ENCODE assay signal across 22 cellular contexts in genomic region chr7:129970816-129971215, GRCh38. TPM values are rescaled to one million over a fixed set of nuclear protein-coding genes. Genes with fewer than 3 reads are reported as not detected.
DNase-seq lines count a peak whose midpoint lies in the region; ATAC-seq, FAIRE-seq and TF ChIP-seq lines count a peak whose summit lies in the region.
"Had no signal": no experiment of that assay in that cellular context is flagged by ENCODE, and none has a peak within 500 bp of the region (broad histone marks: within the 10 kb centered on the region; RNA-seq: fewer than 3 reads in every experiment).

No MANE protein-coding gene starts in this region.

- H4K20me1 ChIP-seq in HCT116 (ENCODE audit: insufficient read depth), result no peaks in the 10 kb centered on the region
- H4K20me1 ChIP-seq in K562 (replicated peaks; ENCODE audit: control insufficient read depth, insufficient read depth, low read length), result no peaks in the 10 kb centered on the region

- no peaks in the 10 kb centered on the region for H3K9me1 ChIP-seq in K562 (ENCODE audit: control insufficient read depth, insufficient read depth, low read length)

- H3K4me3 ChIP-seq in HCT116 (replicated peaks in 1 of 2; ENCODE audit: low read depth in 1 of 2, low read length in 2 of 2) (no peak overlapping the region), K562 (no peak overlapping the region), gastroesophageal sphincter (no peak overlapping the region), skin epidermis (no peak overlapping the region)
- H3K4me3 ChIP-seq: heart left ventricle, neural progenitor cell had no signal

- CTCF ChIA-PET in HCT116 (lab: Charles Lee) (no interaction called here), K562 (lab: Yijun Ruan, JAX; ENCODE audit: low intra/inter-chr PET ratio) (no interaction called here)

- no peak overlapping the region for H3K9ac ChIP-seq in HCT116 (ENCODE audit: low read length)
- H3K9ac ChIP-seq in K562 (ENCODE audit: insufficient read depth in 1 of 2, low read depth in 2 of 2, low read length in 2 of 2), result no peak overlapping the region
- H3K9ac ChIP-seq: neural progenitor cell had no signal

- TF ChIP-seq POLR2A in HCT116 (IDR thresholded peaks at IDR 0.05; ENCODE audit: borderline replicate concordance, extremely low read depth, insufficient read depth, insufficient read length) (no peak), K562 (conservative IDR thresholded peaks at IDR 0.05) (no peak), gastroesophageal sphincter (IDR thresholded peaks at IDR 0.05) (no peak)

- H3K27ac ChIP-seq in HCT116 (ENCODE audit: low read depth, low read length), result no peak overlapping the region
- H3K27ac ChIP-seq in K562 (ENCODE audit: extremely low read depth, low read depth, low read length), result no peak overlapping the region
- peak overlapping the region in 2 of 4 donors; percentile 61 to 71 for H3K27ac ChIP-seq in gastroesophageal sphincter
- peak overlapping the region in 16 of 21 experiments; percentile 4 to 82 (median 67) for H3K27ac ChIP-seq in skin epidermis
- no peak overlapping the region for H3K27ac ChIP-seq in caudate nucleus (ENCODE audit: low read depth, low read length)
- H3K27ac ChIP-seq: neural progenitor cell had no signal

- ATAC-seq in HCT116, result peak; percentile 29; the same call in 1 of the 2 replicates
- ATAC-seq in K562, result no peak
- peak; percentile 22 for ATAC-seq in gastroesophageal sphincter
- no peak for ATAC-seq in HG02678 (IDR thresholded peaks at IDR 0.05; ENCODE audit: unreplicated experiment)
- ATAC-seq: stimulated activated naive CD8-positive, alpha-beta T cell treated with anti-CD3 and anti-CD28 coated beads, Interleukin-15, amount 100 ng/mL, for 72 hours had no signal

- H3K27me3 ChIP-seq in HCT116 (ENCODE audit: insufficient read depth, low read length) (no peaks in the 10 kb centered on the region), K562 (ENCODE audit: control insufficient read depth in 2 of 2, insufficient read depth in 2 of 2, low read length in 2 of 2) (peaks cover 4 to 6% of the 10 kb centered on the region in 2 experiments; a peak in 3 of 5 replicates), gastroesophageal sphincter (no peaks in the 10 kb centered on the region)
- H3K27me3 ChIP-seq: heart left ventricle, neural progenitor cell had no signal

- no peak for DNase-seq in HCT116 (ENCODE audit: low read depth, low spot score)
- DNase-seq in K562 (ENCODE audit: extremely low read depth in 1 of 4, low spot score in 3 of 4), result no peak
- no peak for DNase-seq in caudate nucleus (lab: John Stamatoyannopoulos, UW)
- DNase-seq in D341Med (ENCODE audit: low spot score), result no peak
- DNase-seq in GM03348 (ENCODE audit: low spot score), result no peak
- DNase-seq: activated CD4-positive, alpha-beta T cell treated with anti-CD3 and anti-CD28 coated beads, Interleukin-2, amount 50 U/mL, for 1 hour; activated naive CD4-positive, alpha-beta T cell treated with Interleukin-2 at 50 U/mL for 16 hours; activated T-cell treated with anti-CD3 and anti-CD28 coated beads for 4 hours; aorta; GDM1; KBM-7; NCI-H2081; NCI-H510A treated with DMSO at 0.1 percent for 48 hours; retina; stimulated activated naive CD8-positive, alpha-beta T cell treated with anti-CD3 and anti-CD28 coated beads, Interleukin-15, amount 100 ng/mL, for 72 hours had no signal

- H3K4me2 ChIP-seq in HCT116 (ENCODE audit: low read length) (peak overlapping the region; percentile 7; the same call in 1 of the 2 replicates), K562 (ENCODE audit: insufficient read depth, low read length) (no peak overlapping the region)
- H3K4me2 ChIP-seq: neural progenitor cell had no signal

- RAD21 ChIA-PET in HCT116 (lab: Charles Lee; ENCODE audit: low non-redundant PET in 1 of 2, low total read pairs in 2 of 2, uncharacterized antibody in 2 of 2, unreplicated experiment in 2 of 2), result no interaction called here

- intact Hi-C loops in HCT116 (cut with micrococcal nuclease), result no loop called here
- intact Hi-C loops in K562 (cut with micrococcal nuclease), result no loop called here

- TF ChIP-seq CTCF in HCT116 (IDR thresholded peaks at IDR 0.05 in 2 of 3, conservative IDR thresholded peaks at IDR 0.05 in 1 of 3; ENCODE audit: borderline replicate concordance in 1 of 3, insufficient read depth in 1 of 3, low read depth in 2 of 3, low read length in 2 of 3) (no peak), K562 (IDR thresholded peaks at IDR 0.05 in 2 of 3, conservative IDR thresholded peaks at IDR 0.05 in 1 of 3; ENCODE audit: insufficient read depth in 2 of 3, low read depth in 1 of 3, low read length in 3 of 3) (no peak), gastroesophageal sphincter (IDR thresholded peaks at IDR 0.05) (no peak)

- H2AFZ ChIP-seq in HCT116 (ENCODE audit: low read depth, low read length, poor library complexity, severe bottlenecking) (peak overlapping the region; percentile 35), K562 (ENCODE audit: low read depth, low read length) (no peak overlapping the region)

- H3K79me2 ChIP-seq in HCT116 (ENCODE audit: insufficient read depth, low read length), result no peaks in the 10 kb centered on the region
- H3K79me2 ChIP-seq in K562 (ENCODE audit: control insufficient read depth, insufficient read depth, low read length), result no peaks in the 10 kb centered on the region

- TF ChIP-seq EP300 in K562 (IDR thresholded peaks at IDR 0.05; ENCODE audit: low read length) (no peak), gastroesophageal sphincter (IDR thresholded peaks at IDR 0.05) (no peak)

- no peak for FAIRE-seq in K562 (lab: Jason Lieb, UNC)
- FAIRE-seq: GM12891, urothelium cell line had no signal

- WGBS in K562 (ENCODE audit: insufficient coverage, low coverage, missing lambda C conversion rate), result 21% methylated on average over 3 of the region's 3 CpGs
- 67% methylated on average over 1 of the region's 3 CpGs; no CpG with 5 or more reads in 1 of the 2 donors for WGBS in gastroesophageal sphincter (ENCODE audit: low coverage in 1 of 2), 2 donors

- POLR2A ChIA-PET in HCT116 (lab: Charles Lee) (interaction anchor here (1.0 to 1.4 kb wide), 4 partner anchors 11 to 38 kb away, joined by 3 to 4 read pairs (median 4); no protein-coding TSS in a partner anchor), K562 (lab: Yijun Ruan, JAX) (interaction anchor here (1.0 to 2.3 kb wide), 3 partner anchors 11 to 29 kb away, joined by 3 to 7 read pairs (median 4); no protein-coding TSS in a partner anchor)

- BruUV-seq in HCT116 (replicated peaks; lab: Mats Ljungman, UMichigan) (no TSS peak), K562 (replicated peaks; lab: Mats Ljungman, UMichigan) (no TSS peak)

- no peaks in the 10 kb centered on the region for H3K9me2 ChIP-seq in HCT116 (ENCODE audit: insufficient read depth)

- H3K9me3 ChIP-seq in HCT116 (ENCODE audit: control insufficient read depth in 1 of 2, insufficient read depth in 1 of 2, low read depth in 1 of 2, low read length in 2 of 2) (no peaks in the 10 kb centered on the region), K562 (replicated peaks; ENCODE audit: control insufficient read depth, insufficient read depth, low read depth, low read length) (no peaks in the 10 kb centered on the region), gastroesophageal sphincter (no peaks in the 10 kb centered on the region)
- H3K9me3 ChIP-seq: heart left ventricle had no signal

- in situ Hi-C loops in K562 (cut with MboI), result no loop called here

- no peaks in the 10 kb centered on the region for H3K36me3 ChIP-seq in HCT116 (ENCODE audit: control insufficient read depth in 1 of 2, insufficient read depth in 2 of 2, low read length in 2 of 2)
- no peaks in the 10 kb centered on the region for H3K36me3 ChIP-seq in K562 (ENCODE audit: control insufficient read depth, insufficient read depth, low read length)
- no peaks in the 10 kb centered on the region for H3K36me3 ChIP-seq in gastroesophageal sphincter
- H3K36me3 ChIP-seq: heart left ventricle, neural progenitor cell had no signal

- TF ChIP-seq RAD21 in HCT116 (IDR thresholded peaks at IDR 0.05; ENCODE audit: low read depth), result no peak
- TF ChIP-seq RAD21 in K562 (CRISPR knock-in tag; conservative IDR thresholded peaks at IDR 0.05 in 1 of 2, IDR thresholded peaks at IDR 0.05 in 1 of 2), result no peak

- H3K4me1 ChIP-seq in HCT116 (ENCODE audit: control insufficient read depth in 1 of 2, insufficient read depth in 2 of 2, low read length in 2 of 2) (peaks cover 36 to 45% of the 10 kb centered on the region in 2 experiments), K562 (replicated peaks in 1 of 2; ENCODE audit: control insufficient read depth in 2 of 2, insufficient read depth in 2 of 2, low read length in 2 of 2) (peaks cover 7 to 8% of the 10 kb centered on the region in 2 experiments; a peak in 4 of 5 replicates), gastroesophageal sphincter (peaks cover 0 to 7% (median 0%) of the 10 kb centered on the region in 3 donors)

TF ChIP-seq in HCT116, 20 proteins besides CTCF, POLR2A, EP300 and RAD21 (continues in another document):
- no peak for TF ChIP-seq ATF3 (IDR thresholded peaks at IDR 0.05)

TF ChIP-seq in K562, 482 proteins besides CTCF, POLR2A, EP300 and RAD21:
- TF ChIP-seq RBBP5 (IDR thresholded peaks at IDR 0.05; ENCODE audit: borderline replicate concordance, insufficient read depth, low read length, poor library complexity, severe bottlenecking) (peak; percentile 21), KAT2B (IDR thresholded peaks at IDR 0.05; ENCODE audit: low read depth, low read length) (no peak)

RNA-seq across cellular contexts. Expression of gene UBE2H, which starts 18.1 kb away (rescaled TPM):
- total RNA-seq in HCT116 (2021; ENCODE audit: unreplicated experiment) (117 TPM), K562 (2014; rRNA removed) (11.2 and 13.1 TPM in 2 replicates), K562 (2014; rRNA removed; fragmentation: Illumina TruSeq; extraction: Trizol) (15.6 and 16.5 TPM in 2 replicates), K562 (2015; rRNA removed; fragmentation: Illumina TruSeq; extraction: Trizol) (10.3 and 13.3 TPM in 2 replicates), K562 (2021) (16.0 and 17.4 TPM in 2 replicates), gastroesophageal sphincter (10 to 100 TPM; 80.2 to 96.2 (median 85.0) TPM)
- polyA plus RNA-seq in HCT116 (2012), result 52.7 and 54.2 TPM in 2 replicates
- 23.3 and 70.3 TPM in 2 replicates for total RNA-seq in K562 (2011; cell fraction: chromatin; rRNA removed; ENCODE audit: low replicate concordance)
- 13.7 and 16.4 TPM in 2 replicates for total RNA-seq in K562 (2011; cell fraction: nucleolus; rRNA removed)
- total RNA-seq in K562 (2011; cell fraction: nucleoplasm; rRNA removed), result 40.1 and 56.7 TPM in 2 replicates
- polyA plus RNA-seq in K562 (2011; rRNA removed) (29.9 and 33.0 TPM in 2 replicates), K562 (2014; fragmentation: Illumina TruSeq; extraction: Trizol) (16.1 and 28.2 TPM in 2 replicates), K562 (2014; fragmentation: Nextera tagmentation; extraction: Ambion mirVana) (1 to 10 TPM; 6.3 to 6.9 TPM), K562 (2014; rRNA removed) (12.3 and 13.3 TPM in 2 replicates)
- 6.9 and 18.2 TPM in 2 replicates for polyA plus RNA-seq in K562 (2011; cell fraction: cytosol; rRNA removed)
- 16.9 and 27.8 TPM in 2 replicates for polyA plus RNA-seq in K562 (2011; cell fraction: nucleus; rRNA removed)
- 17.7 and 29.7 TPM in 2 replicates for polyA plus RNA-seq in K562 (2012)
- 20.2 and 30.7 TPM in 2 replicates for polyA minus RNA-seq in K562 (2011; rRNA and poly(A)+ RNA removed)
- 13.4 and 13.8 TPM in 2 replicates for polyA minus RNA-seq in K562 (2011; cell fraction: cytosol; rRNA and poly(A)+ RNA removed)
- 7.0 and 16.1 TPM in 2 replicates for polyA minus RNA-seq in K562 (2011; cell fraction: nucleus; rRNA and poly(A)+ RNA removed)

Comparison
In these comparisons a context has a peak if more than half of its experiments do, and no peak if none do; other contexts are left out.
1. ATAC-seq: peak in HCT116 (single experiment) and gastroesophageal sphincter (single experiment); none in K562 (single experiment) and HG02678 (single experiment).
2. H3K27ac ChIP-seq: peak in skin epidermis (16 of 21); none in HCT116 (single experiment), K562 (single experiment) and caudate nucleus (single experiment).